Comparison of ENCODE assay signal across 17 cellular contexts in the genomic region with DNA sequence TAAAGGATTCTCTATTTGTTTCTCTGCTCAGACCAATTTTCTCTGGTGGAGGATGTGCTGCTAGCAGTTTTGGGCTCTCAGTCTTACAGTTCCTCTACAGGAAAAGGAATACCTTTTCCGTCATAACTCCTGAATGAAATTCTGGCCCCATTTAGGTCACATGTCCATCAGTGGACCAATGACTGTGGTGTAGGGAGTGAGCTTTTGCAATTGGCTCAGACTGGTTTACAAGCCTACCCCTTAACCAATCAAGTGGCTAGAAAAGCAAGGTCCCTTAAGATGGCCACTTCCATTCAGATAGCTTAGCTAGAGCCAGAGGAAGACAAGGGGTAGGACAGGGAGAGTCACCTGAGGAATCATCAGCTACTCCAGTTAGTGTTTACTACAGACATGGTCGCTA. TPM values are rescaled to one million over a fixed set of nuclear protein-coding genes. Genes with fewer than 3 reads are reported as not detected.
DNase-seq lines count a peak whose midpoint lies in the region; ATAC-seq, FAIRE-seq and TF ChIP-seq lines count a peak whose summit lies in the region.
"Had no signal": no experiment of that assay in that cellular context is flagged by ENCODE, and none has a peak within 500 bp of the region (broad histone marks: within the 10 kb centered on the region; RNA-seq: fewer than 3 reads in every experiment).

No MANE protein-coding gene starts in this region.

- H3K9me2 ChIP-seq in HCT116 (ENCODE audit: insufficient read depth) = no peaks in the 10 kb centered on the region

- BruUV-seq in HCT116 (replicated peaks; lab: Mats Ljungman, UMichigan) (no TSS peak), K562 (replicated peaks; lab: Mats Ljungman, UMichigan) (no TSS peak)

- DNase-seq in A549 (ENCODE audit: low read depth in 1 of 2, low spot score in 1 of 2) (no peak), HCT116 (ENCODE audit: low read depth, low spot score) (no peak), K562 (ENCODE audit: extremely low read depth in 1 of 4, low spot score in 3 of 4) (peak in 3 of 4 experiments; percentile 36 to 44 (median 43)), neuronal stem cell (ENCODE audit: low spot score) (no peak), dorsolateral prefrontal cortex (no peak), adrenal gland (no peak)
- DNase-seq in stimulated activated CD8-positive, alpha-beta memory T cell treated with anti-CD3 and anti-CD28 coated beads, Interleukin-4, amount 100 ng/mL, for 48 hours = no peak
- DNase-seq: BE2C; CD4-positive, alpha-beta memory T cell; DND-41; GF-D8; HCEC 1CT had no signal

- TF ChIP-seq EP300 in A549 (IDR thresholded peaks at IDR 0.05) (no peak), K562 (IDR thresholded peaks at IDR 0.05; ENCODE audit: low read length) (no peak)

- H3K23ac ChIP-seq in neuronal stem cell (ENCODE audit: low read depth, low read length, poor library complexity) = no peak overlapping the region

- TF ChIP-seq CTCF in A549 (IDR thresholded peaks at IDR 0.05) (no peak), HCT116 (IDR thresholded peaks at IDR 0.05 in 2 of 3, conservative IDR thresholded peaks at IDR 0.05 in 1 of 3; ENCODE audit: borderline replicate concordance in 1 of 3, insufficient read depth in 1 of 3, low read depth in 2 of 3, low read length in 2 of 3) (no peak), K562 (IDR thresholded peaks at IDR 0.05 in 2 of 3, conservative IDR thresholded peaks at IDR 0.05 in 1 of 3; ENCODE audit: insufficient read depth in 2 of 3, low read depth in 1 of 3, low read length in 3 of 3) (no peak), dorsolateral prefrontal cortex (IDR thresholded peaks at IDR 0.05 in 54 of 56, conservative IDR thresholded peaks at IDR 0.05 in 2 of 56; ENCODE audit: low read depth in 1 of 56, partially characterized antibody in 56 of 56) (no peak), adrenal gland (IDR thresholded peaks at IDR 0.05) (no peak)

- H3K9me3 ChIP-seq in A549 (no peaks in the 10 kb centered on the region), HCT116 (ENCODE audit: control insufficient read depth in 1 of 2, insufficient read depth in 1 of 2, low read depth in 1 of 2, low read length in 2 of 2) (no peaks in the 10 kb centered on the region), K562 (replicated peaks; ENCODE audit: control insufficient read depth, insufficient read depth, low read depth, low read length) (no peaks in the 10 kb centered on the region; the same call in 1 of the 2 replicates), neuronal stem cell (replicated peaks in 1 of 2; ENCODE audit: control insufficient read depth in 2 of 2, insufficient read depth in 1 of 2, low read depth in 1 of 2, low read length in 2 of 2) (no peaks in the 10 kb centered on the region), adrenal gland (replicated peaks in 1 of 3) (no peaks in the 10 kb centered on the region)
- H3K9me3 ChIP-seq: BE2C had no signal

- RAD21 ChIA-PET in HCT116 (lab: Charles Lee; ENCODE audit: low non-redundant PET in 1 of 2, low total read pairs in 2 of 2, uncharacterized antibody in 2 of 2, unreplicated experiment in 2 of 2) = no interaction called here

- no peak for TF ChIP-seq RAD21 in A549 (conservative IDR thresholded peaks at IDR 0.05 in 1 of 2, IDR thresholded peaks at IDR 0.05 in 1 of 2)
- no peak for TF ChIP-seq RAD21 in HCT116 (IDR thresholded peaks at IDR 0.05; ENCODE audit: low read depth)
- no peak for TF ChIP-seq RAD21 in K562 (CRISPR knock-in tag; conservative IDR thresholded peaks at IDR 0.05 in 1 of 2, IDR thresholded peaks at IDR 0.05 in 1 of 2)

- no peak overlapping the region for H2BK12ac ChIP-seq in neuronal stem cell (ENCODE audit: low read length)

- FAIRE-seq in A549 (lab: Jason Lieb, UNC) (no peak), K562 (lab: Jason Lieb, UNC) (peak; percentile 44)
- FAIRE-seq: A204.1, GM19239, H1 had no signal

- CTCF ChIA-PET in A549 (lab: Yijun Ruan, JAX) (no interaction called here), HCT116 (lab: Charles Lee) (no interaction called here), K562 (lab: Yijun Ruan, JAX; ENCODE audit: low intra/inter-chr PET ratio) (no interaction called here)

- H4K20me1 ChIP-seq in HCT116 (ENCODE audit: insufficient read depth) = no peaks in the 10 kb centered on the region
- no peaks in the 10 kb centered on the region for H4K20me1 ChIP-seq in K562 (replicated peaks; ENCODE audit: control insufficient read depth, insufficient read depth, low read length)

- H4K91ac ChIP-seq in neuronal stem cell (ENCODE audit: low read depth, low read length, poor library complexity) = no peak overlapping the region

- H2AK5ac ChIP-seq in neuronal stem cell (ENCODE audit: low read depth, low read length) = no peak overlapping the region

- H3K27ac ChIP-seq in A549 (peak overlapping the region in 1 of 2 experiments; percentile 45; a peak in 2 of 6 replicates), HCT116 (ENCODE audit: low read depth, low read length) (no peak overlapping the region), K562 (ENCODE audit: extremely low read depth, low read depth, low read length) (no peak overlapping the region), neuronal stem cell (replicated peaks; ENCODE audit: low read length) (no peak overlapping the region), dorsolateral prefrontal cortex (no peak overlapping the region), adrenal gland (no peak overlapping the region)
- H3K27ac ChIP-seq: C4-2B, HL-60 had no signal

- H4K8ac ChIP-seq in neuronal stem cell (ENCODE audit: low read depth, low read length) = no peak overlapping the region

- no peak overlapping the region for H2BK5ac ChIP-seq in neuronal stem cell (ENCODE audit: low read length)

- in situ Hi-C loops in K562 (cut with MboI) = no loop called here

- H3K27me3 ChIP-seq in HCT116 (ENCODE audit: insufficient read depth, low read length) (no peaks in the 10 kb centered on the region), K562 (ENCODE audit: control insufficient read depth in 2 of 2, insufficient read depth in 2 of 2, low read length in 2 of 2) (no peaks in the 10 kb centered on the region), neuronal stem cell (ENCODE audit: control insufficient read depth in 3 of 3, insufficient read depth in 3 of 3, low read depth in 1 of 3, low read length in 3 of 3) (no peaks in the 10 kb centered on the region), dorsolateral prefrontal cortex (no peaks in the 10 kb centered on the region), adrenal gland (no peaks in the 10 kb centered on the region)
- H3K27me3 ChIP-seq: BE2C had no signal

- intact Hi-C loops in HCT116 (cut with micrococcal nuclease) (no loop called here), K562 (cut with micrococcal nuclease) (no loop called here), dorsolateral prefrontal cortex (cut with DNase I) (no loop called here), adrenal gland (cut with DNase I) (no loop called here)

- no peak overlapping the region for H2BK120ac ChIP-seq in neuronal stem cell (ENCODE audit: low read depth, low read length)

- ATAC-seq in A549 = no peak
- peak; percentile 61 for ATAC-seq in HCT116
- ATAC-seq in K562 = peak; percentile 74

- H3K36me3 ChIP-seq in HCT116 (ENCODE audit: control insufficient read depth in 1 of 2, insufficient read depth in 2 of 2, low read length in 2 of 2) = no peaks in the 10 kb centered on the region
- H3K36me3 ChIP-seq in K562 (ENCODE audit: control insufficient read depth, insufficient read depth, low read length) = no peaks in the 10 kb centered on the region
- H3K36me3 ChIP-seq in neuronal stem cell (replicated peaks in 1 of 2; ENCODE audit: control insufficient read depth in 2 of 2, insufficient read depth in 2 of 2, low read length in 2 of 2) = no peaks in the 10 kb centered on the region
- H3K36me3 ChIP-seq in adrenal gland (replicated peaks in 1 of 2) = no peaks in the 10 kb centered on the region
- H3K36me3 ChIP-seq: BE2C had no signal

- H3K79me1 ChIP-seq in neuronal stem cell (ENCODE audit: low read depth, low read length) = no peaks in the 10 kb centered on the region

- TF ChIP-seq POLR2A in A549 (IDR thresholded peaks at IDR 0.05; ENCODE audit: low read length) = no peak
- no peak for TF ChIP-seq POLR2A in HCT116 (IDR thresholded peaks at IDR 0.05; ENCODE audit: borderline replicate concordance, extremely low read depth, insufficient read depth, insufficient read length)
- no peak for TF ChIP-seq POLR2A in K562 (conservative IDR thresholded peaks at IDR 0.05)
- TF ChIP-seq POLR2A in adrenal gland (IDR thresholded peaks at IDR 0.05) = no peak

- no peak overlapping the region for H3K4ac ChIP-seq in neuronal stem cell (ENCODE audit: low read length)

- POLR2A ChIA-PET in A549 (lab: Yijun Ruan, JAX) (no interaction called here), HCT116 (lab: Charles Lee) (no interaction called here), K562 (lab: Yijun Ruan, JAX) (interaction anchor here (0.8 to 1.0 kb wide), 2 partner anchors 9 to 12 kb away, joined by 3 read pairs; no protein-coding TSS in a partner anchor)

- H2BK15ac ChIP-seq in neuronal stem cell (ENCODE audit: low read length) = no peak overlapping the region

- H3K14ac ChIP-seq in neuronal stem cell (ENCODE audit: low read length) = no peak overlapping the region

- H3K4me3 ChIP-seq in A549 (no peak overlapping the region), HCT116 (replicated peaks in 1 of 2; ENCODE audit: low read depth in 1 of 2, low read length in 2 of 2) (no peak overlapping the region), K562 (no peak overlapping the region), neuronal stem cell (ENCODE audit: low read length in 2 of 2) (no peak overlapping the region), dorsolateral prefrontal cortex (no peak overlapping the region), adrenal gland (no peak overlapping the region)

- H3K4me1 ChIP-seq in A549 = peaks cover 26% of the 10 kb centered on the region
- 0 out of 4 replicates have a peak, but pooled peaks cover 0 to 7% of the 10 kb centered on the region in 2 experiments for H3K4me1 ChIP-seq in HCT116 (ENCODE audit: control insufficient read depth in 1 of 2, insufficient read depth in 2 of 2, low read length in 2 of 2)
- H3K4me1 ChIP-seq in K562 (replicated peaks in 1 of 2; ENCODE audit: control insufficient read depth in 2 of 2, insufficient read depth in 2 of 2, low read length in 2 of 2) = peaks cover 0 to 3% of the 10 kb centered on the region in 2 experiments; a peak in 1 of 5 replicates
- no peaks in the 10 kb centered on the region for H3K4me1 ChIP-seq in neuronal stem cell (ENCODE audit: control insufficient read depth in 2 of 2, insufficient read depth in 1 of 2, low read depth in 1 of 2, low read length in 2 of 2)
- H3K4me1 ChIP-seq in adrenal gland (replicated peaks in 1 of 2) = peaks cover 0 to 5% of the 10 kb centered on the region in 2 donors
- H3K4me1 ChIP-seq: BE2C had no signal

- H3K79me2 ChIP-seq in HCT116 (ENCODE audit: insufficient read depth, low read length) (no peaks in the 10 kb centered on the region), K562 (ENCODE audit: control insufficient read depth, insufficient read depth, low read length) (no peaks in the 10 kb centered on the region)

- H3K4me2 ChIP-seq in A549 = no peak overlapping the region
- no peak overlapping the region for H3K4me2 ChIP-seq in HCT116 (ENCODE audit: low read length)
- H3K4me2 ChIP-seq in K562 (ENCODE audit: insufficient read depth, low read length) = no peak overlapping the region
- H3K4me2 ChIP-seq in neuronal stem cell (ENCODE audit: insufficient read depth, low read length, poor library complexity, severe bottlenecking) = no peak overlapping the region

- WGBS in A549 (ENCODE audit: missing lambda C conversion rate) = 94% methylated on average over 2 of the region's 2 CpGs
- 75% methylated on average over 2 of the region's 2 CpGs for WGBS in K562 (ENCODE audit: insufficient coverage, low coverage, missing lambda C conversion rate)
- no CpG with 5 or more reads among the region's 2 CpGs for WGBS in neuronal stem cell (ENCODE audit: extremely low coverage in 2 of 2, insufficient read length in 2 of 2, insufficient replicate concordance in 1 of 2), 2 donors
- 90 to 96% (median 92%) methylated on average over 2 of the region's 2 CpGs for WGBS in adrenal gland, 4 donors

- no peaks in the 10 kb centered on the region for H3K9me1 ChIP-seq in K562 (ENCODE audit: control insufficient read depth, insufficient read depth, low read length)

- H3K9ac ChIP-seq in HCT116 (ENCODE audit: low read length) (no peak overlapping the region), K562 (ENCODE audit: insufficient read depth in 1 of 2, low read depth in 2 of 2, low read length in 2 of 2) (no peak overlapping the region), neuronal stem cell (ENCODE audit: low read depth, low read length, poor library complexity) (no peak overlapping the region)

- no peak overlapping the region for H3K18ac ChIP-seq in neuronal stem cell (ENCODE audit: low read length)

- H2AFZ ChIP-seq in HCT116 (ENCODE audit: low read depth, low read length, poor library complexity, severe bottlenecking) (peak overlapping the region; percentile 11), K562 (ENCODE audit: low read depth, low read length) (no peak overlapping the region; the same call in 1 of the 2 replicates), neuronal stem cell (ENCODE audit: low read length) (peak overlapping the region; percentile 22)

RNA-seq across cellular contexts. Expression of gene ZNF281, which starts 16.4 kb away (rescaled TPM):
- polyA plus RNA-seq in A549 (2011; rRNA removed) (39.1 and 40.8 TPM in 2 replicates), A549 (2017; fragmentation: RNase III; extraction: RNeasy Plus Mini Kit Qiagen cat#74134 plus additional on column Dnase treatment) (30.8 to 33.7 TPM (median 31.5 TPM) in 3 replicates), K562 (2011; rRNA removed) (11.5 and 13.4 TPM in 2 replicates), K562 (2014; fragmentation: Illumina TruSeq; extraction: Trizol) (18.3 and 20.2 TPM in 2 replicates), K562 (2014; fragmentation: Nextera tagmentation; extraction: Ambion mirVana) (10 to 100 TPM in 1 of 2 experiments, 1 to 10 TPM in 1; 9.6 to 12.8 TPM), K562 (2014; rRNA removed) (11.3 and 12.0 TPM in 2 replicates), adrenal gland (1 to 10 TPM; 2.2 to 7.7 (median 3.5) TPM)
- 4.9 and 6.4 TPM in 2 replicates for polyA plus RNA-seq in A549 (2012; cell fraction: cytosol; rRNA removed)
- polyA plus RNA-seq in A549 (2012; cell fraction: nucleus; rRNA removed) = 6.6 and 7.5 TPM in 2 replicates
- polyA minus RNA-seq in A549 (2011; rRNA and poly(A)+ RNA removed) = 40.1 and 40.2 TPM in 2 replicates
- total RNA-seq in HCT116 (2021; ENCODE audit: unreplicated experiment) (23.3 TPM), K562 (2014; rRNA removed) (16.5 and 21.5 TPM in 2 replicates), K562 (2014; rRNA removed; fragmentation: Illumina TruSeq; extraction: Trizol) (21.2 and 22.5 TPM in 2 replicates), K562 (2015; rRNA removed; fragmentation: Illumina TruSeq; extraction: Trizol) (24.3 and 24.9 TPM in 2 replicates), K562 (2021) (21.0 and 22.7 TPM in 2 replicates), dorsolateral prefrontal cortex (10 to 100 TPM; 12.6 to 38.3 (median 21.6) TPM), adrenal gland (1 to 10 TPM; 5.4 to 9.7 (median 8.7) TPM)
- 7.0 and 10.4 TPM in 2 replicates for polyA plus RNA-seq in HCT116 (2012)
- total RNA-seq in K562 (2011; cell fraction: chromatin; rRNA removed; ENCODE audit: low replicate concordance) = 10.0 and 29.7 TPM in 2 replicates
- total RNA-seq in K562 (2011; cell fraction: nucleolus; rRNA removed) = 6.0 and 8.4 TPM in 2 replicates
- 13.1 and 14.9 TPM in 2 replicates for total RNA-seq in K562 (2011; cell fraction: nucleoplasm; rRNA removed)
- polyA plus RNA-seq in K562 (2011; cell fraction: cytosol; rRNA removed) = 3.6 and 5.6 TPM in 2 replicates
- polyA plus RNA-seq in K562 (2011; cell fraction: nucleus; rRNA removed) = 9.8 and 10.1 TPM in 2 replicates
- 10.6 and 11.8 TPM in 2 replicates for polyA plus RNA-seq in K562 (2012)
- polyA minus RNA-seq in K562 (2011; rRNA and poly(A)+ RNA removed) = 23.6 and 26.4 TPM in 2 replicates
- polyA minus RNA-seq in K562 (2011; cell fraction: cytosol; rRNA and poly(A)+ RNA removed) = 11.1 and 11.2 TPM in 2 replicates
- 9.3 and 18.7 TPM in 2 replicates for polyA minus RNA-seq in K562 (2011; cell fraction: nucleus; rRNA and poly(A)+ RNA removed)
- polyA plus RNA-seq in neuronal stem cell (2013, experiment 1 of 2) = 25.4 TPM
- 26.0 TPM for polyA plus RNA-seq in neuronal stem cell (2013, experiment 2 of 2)

Comparison
In these comparisons a context has a peak if more than half of its experiments do, and no peak if none do; other contexts are left out.
1. ATAC-seq: peak in HCT116 (single experiment) and K562 (single experiment); none in A549 (0 of 2).
2. DNase-seq: peak in K562 (3 of 4); none in A549 (0 of 2), HCT116 (single experiment), neuronal stem cell (single experiment), dorsolateral prefrontal cortex (0 of 10), adrenal gland (0 of 7) and stimulated activated CD8-positive, alpha-beta memory T cell treated with anti-CD3 and anti-CD28 coated beads, Interleukin-4, amount 100 ng/mL, for 48 hours (single experiment).
3. Of the 35 proteins assayed by ChIP-seq in both K562 and A549: peak only in K562: none; only in A549: none; in both: USF2; in neither: 34.